ENCODE assay signal across 2 cellular contexts in the genomic region with DNA sequence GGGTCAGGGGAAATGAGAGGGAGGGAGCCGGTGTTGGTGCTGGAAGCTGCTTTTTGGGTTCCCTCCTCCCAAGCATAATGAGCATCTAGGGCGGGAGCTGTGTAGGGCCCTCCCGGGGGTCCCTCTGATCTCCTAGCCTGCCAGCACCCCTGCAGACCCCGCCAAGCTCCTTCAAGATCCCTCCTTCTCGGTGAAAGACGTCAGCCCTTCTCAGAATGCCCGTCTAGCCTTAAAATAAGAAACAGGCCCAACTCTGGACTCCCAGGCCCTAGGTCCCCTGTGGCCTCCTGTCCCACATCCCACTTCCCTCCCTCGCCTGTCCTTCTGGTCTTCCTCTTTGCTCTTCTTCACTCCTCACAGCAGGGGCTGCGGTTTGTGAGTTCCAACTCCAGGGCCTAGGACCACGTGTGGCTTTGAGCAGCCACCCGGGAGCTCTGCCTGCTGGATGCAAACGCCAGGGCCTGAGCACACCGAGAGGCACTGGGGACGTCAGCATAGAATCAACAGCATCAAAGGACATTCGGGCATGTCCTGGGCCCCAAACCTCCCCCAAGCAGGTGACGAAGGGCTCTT.
TF ChIP-seq lines count a peak whose summit lies in the region.

No MANE protein-coding gene starts in this region.

TF ChIP-seq in SK-N-SH, 30 proteins besides CTCF, POLR2A, EP300 and RAD21 (continued from another document):
- TF ChIP-seq, protein P1, sequence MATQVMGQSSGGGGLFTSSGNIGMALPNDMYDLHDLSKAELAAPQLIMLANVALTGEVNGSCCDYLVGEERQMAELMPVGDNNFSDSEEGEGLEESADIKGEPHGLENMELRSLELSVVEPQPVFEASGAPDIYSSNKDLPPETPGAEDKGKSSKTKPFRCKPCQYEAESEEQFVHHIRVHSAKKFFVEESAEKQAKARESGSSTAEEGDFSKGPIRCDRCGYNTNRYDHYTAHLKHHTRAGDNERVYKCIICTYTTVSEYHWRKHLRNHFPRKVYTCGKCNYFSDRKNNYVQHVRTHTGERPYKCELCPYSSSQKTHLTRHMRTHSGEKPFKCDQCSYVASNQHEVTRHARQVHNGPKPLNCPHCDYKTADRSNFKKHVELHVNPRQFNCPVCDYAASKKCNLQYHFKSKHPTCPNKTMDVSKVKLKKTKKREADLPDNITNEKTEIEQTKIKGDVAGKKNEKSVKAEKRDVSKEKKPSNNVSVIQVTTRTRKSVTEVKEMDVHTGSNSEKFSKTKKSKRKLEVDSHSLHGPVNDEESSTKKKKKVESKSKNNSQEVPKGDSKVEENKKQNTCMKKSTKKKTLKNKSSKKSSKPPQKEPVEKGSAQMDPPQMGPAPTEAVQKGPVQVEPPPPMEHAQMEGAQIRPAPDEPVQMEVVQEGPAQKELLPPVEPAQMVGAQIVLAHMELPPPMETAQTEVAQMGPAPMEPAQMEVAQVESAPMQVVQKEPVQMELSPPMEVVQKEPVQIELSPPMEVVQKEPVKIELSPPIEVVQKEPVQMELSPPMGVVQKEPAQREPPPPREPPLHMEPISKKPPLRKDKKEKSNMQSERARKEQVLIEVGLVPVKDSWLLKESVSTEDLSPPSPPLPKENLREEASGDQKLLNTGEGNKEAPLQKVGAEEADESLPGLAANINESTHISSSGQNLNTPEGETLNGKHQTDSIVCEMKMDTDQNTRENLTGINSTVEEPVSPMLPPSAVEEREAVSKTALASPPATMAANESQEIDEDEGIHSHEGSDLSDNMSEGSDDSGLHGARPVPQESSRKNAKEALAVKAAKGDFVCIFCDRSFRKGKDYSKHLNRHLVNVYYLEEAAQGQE (IDR thresholded peaks at IDR 0.05; ENCODE audit: low read depth, low read length) = no peak
- TF ChIP-seq EZH2phosphoT487 (IDR thresholded peaks at IDR 0.05; ENCODE audit: borderline replicate concordance, low read depth) (no peak), FOXM1 (IDR thresholded peaks at IDR 0.05; ENCODE audit: low read depth) (no peak), IRF3 (IDR thresholded peaks at IDR 0.05; ENCODE audit: low read depth, low read length) (no peak), GATA2 (CRISPR knock-in tag; IDR thresholded peaks at IDR 0.05) (no peak), FOSL2 (IDR thresholded peaks at IDR 0.05; ENCODE audit: borderline replicate concordance, low read depth) (no peak), FOXJ3 (CRISPR knock-in tag; IDR thresholded peaks at IDR 0.05) (no peak), YY1 (IDR thresholded peaks at IDR 0.05; ENCODE audit: low read depth) (no peak), RFX5 (IDR thresholded peaks at IDR 0.05; ENCODE audit: low read length) (no peak), RCOR1 (IDR thresholded peaks at IDR 0.05; ENCODE audit: low read length) (no peak)
- TF ChIP-seq, protein P2, sequence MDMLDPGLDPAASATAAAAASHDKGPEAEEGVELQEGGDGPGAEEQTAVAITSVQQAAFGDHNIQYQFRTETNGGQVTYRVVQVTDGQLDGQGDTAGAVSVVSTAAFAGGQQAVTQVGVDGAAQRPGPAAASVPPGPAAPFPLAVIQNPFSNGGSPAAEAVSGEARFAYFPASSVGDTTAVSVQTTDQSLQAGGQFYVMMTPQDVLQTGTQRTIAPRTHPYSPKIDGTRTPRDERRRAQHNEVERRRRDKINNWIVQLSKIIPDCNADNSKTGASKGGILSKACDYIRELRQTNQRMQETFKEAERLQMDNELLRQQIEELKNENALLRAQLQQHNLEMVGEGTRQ (IDR thresholded peaks at IDR 0.05; ENCODE audit: borderline replicate concordance, low read depth, low read length) = no peak

TF ChIP-seq in SK-N-SH treated with all-trans-retinoic acid at 6 μM for 48 hours, 23 proteins besides CTCF, POLR2A, EP300 and RAD21 (continued from another document):
- TF ChIP-seq, protein P3, sequence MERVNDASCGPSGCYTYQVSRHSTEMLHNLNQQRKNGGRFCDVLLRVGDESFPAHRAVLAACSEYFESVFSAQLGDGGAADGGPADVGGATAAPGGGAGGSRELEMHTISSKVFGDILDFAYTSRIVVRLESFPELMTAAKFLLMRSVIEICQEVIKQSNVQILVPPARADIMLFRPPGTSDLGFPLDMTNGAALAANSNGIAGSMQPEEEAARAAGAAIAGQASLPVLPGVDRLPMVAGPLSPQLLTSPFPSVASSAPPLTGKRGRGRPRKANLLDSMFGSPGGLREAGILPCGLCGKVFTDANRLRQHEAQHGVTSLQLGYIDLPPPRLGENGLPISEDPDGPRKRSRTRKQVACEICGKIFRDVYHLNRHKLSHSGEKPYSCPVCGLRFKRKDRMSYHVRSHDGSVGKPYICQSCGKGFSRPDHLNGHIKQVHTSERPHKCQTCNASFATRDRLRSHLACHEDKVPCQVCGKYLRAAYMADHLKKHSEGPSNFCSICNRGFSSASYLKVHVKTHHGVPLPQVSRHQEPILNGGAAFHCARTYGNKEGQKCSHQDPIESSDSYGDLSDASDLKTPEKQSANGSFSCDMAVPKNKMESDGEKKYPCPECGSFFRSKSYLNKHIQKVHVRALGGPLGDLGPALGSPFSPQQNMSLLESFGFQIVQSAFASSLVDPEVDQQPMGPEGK (CRISPR knock-in tag; IDR thresholded peaks at IDR 0.05; ENCODE audit: borderline replicate concordance) = no peak
- TF ChIP-seq PPARA (CRISPR knock-in tag; IDR thresholded peaks at IDR 0.05; ENCODE audit: borderline replicate concordance) (no peak), ZNF565 (CRISPR knock-in tag; conservative IDR thresholded peaks at IDR 0.05; ENCODE audit: low read depth) (no peak), BACH2 (CRISPR knock-in tag; IDR thresholded peaks at IDR 0.05; ENCODE audit: borderline replicate concordance) (no peak), ZNF8 (CRISPR knock-in tag; IDR thresholded peaks at IDR 0.05) (no peak), ZNF70 (CRISPR knock-in tag; IDR thresholded peaks at IDR 0.05) (no peak), RARB (CRISPR knock-in tag; IDR thresholded peaks at IDR 0.05) (no peak), TSHZ2 (CRISPR knock-in tag; IDR thresholded peaks at IDR 0.05) (no peak), CSDC2 (CRISPR knock-in tag; IDR thresholded peaks at IDR 0.05) (no peak), TOX (CRISPR knock-in tag; IDR thresholded peaks at IDR 0.05; ENCODE audit: borderline replicate concordance) (no peak), ZC3H10 (CRISPR knock-in tag; IDR thresholded peaks at IDR 0.05) (no peak), ZFP3 (CRISPR knock-in tag; IDR thresholded peaks at IDR 0.05) (no peak), POU6F1 (CRISPR knock-in tag; IDR thresholded peaks at IDR 0.05; ENCODE audit: borderline replicate concordance, low read depth) (no peak), GLIS3 (CRISPR knock-in tag; IDR thresholded peaks at IDR 0.05) (no peak), ISL1 (CRISPR knock-in tag; IDR thresholded peaks at IDR 0.05) (no peak), CSRNP3 (CRISPR knock-in tag; IDR thresholded peaks at IDR 0.05) (no peak)
